Comparison of ENCODE assay signal across 17 cellular contexts in the genomic region with DNA sequence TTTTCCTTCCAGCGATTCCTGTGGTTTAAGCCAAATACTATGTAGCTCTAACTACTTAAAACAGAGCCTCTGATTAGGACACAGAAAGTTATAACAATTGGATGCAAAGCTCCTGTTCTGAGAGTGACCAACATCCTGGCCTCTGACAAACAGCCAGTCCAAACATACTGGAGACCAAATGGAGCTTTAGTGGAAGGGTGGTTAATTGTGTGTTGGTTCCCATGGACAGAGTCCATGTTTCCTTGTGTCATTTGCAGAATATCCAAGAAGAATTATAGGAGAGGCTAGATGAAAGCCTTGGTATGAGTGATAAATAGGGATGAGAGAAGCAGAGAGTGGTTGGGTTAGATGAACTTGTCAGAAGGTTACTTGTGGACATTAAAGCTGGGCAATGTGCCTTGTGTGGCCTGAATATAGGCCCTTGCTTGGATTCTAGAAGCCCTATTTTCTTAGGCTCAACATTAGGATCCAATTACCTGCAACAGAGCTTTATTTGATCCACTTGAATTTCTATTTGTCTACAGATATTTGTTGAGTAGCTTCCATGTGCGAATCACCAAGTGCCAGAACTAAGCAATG.
"Had no signal": no experiment of that assay in that cellular context is flagged by ENCODE, and none has a peak within 500 bp of the region (broad histone marks: within the 10 kb centered on the region; RNA-seq: fewer than 3 reads in every experiment).

No MANE protein-coding gene starts in this region.

- DNase-seq: activated B cell treated with CpG ODN at 0.5 μM for 24 hours; activated CD4-positive, alpha-beta memory T cell treated with anti-CD3 and anti-CD28 coated beads for 36 hours; activated CD4-positive, alpha-beta T cell treated with anti-CD3 and anti-CD28 coated beads for 4 hours; activated gamma-delta T cell treated with Interleukin-2 at 50 U/mL for 16 hours; activated T-cell treated with anti-CD3 and anti-CD28 coated beads for 4 hours; brain microvascular endothelial cell; colonic mucosa; hippocampal formation; left colon; midbrain; nephron progenitor cell; nucleus accumbens; retina; stimulated activated CD4-positive, alpha-beta T cell treated with anti-CD3 and anti-CD28 coated beads, Interleukin-2, amount 100 ng/mL, for 24 hours; stimulated activated naive CD4-positive, alpha-beta T cell treated with Interleukin-2 at 50 U/mL for 16 hours; substantia nigra; T-cell had no signal

- ATAC-seq: left colon, T-cell had no signal
